In the genomic region with DNA sequence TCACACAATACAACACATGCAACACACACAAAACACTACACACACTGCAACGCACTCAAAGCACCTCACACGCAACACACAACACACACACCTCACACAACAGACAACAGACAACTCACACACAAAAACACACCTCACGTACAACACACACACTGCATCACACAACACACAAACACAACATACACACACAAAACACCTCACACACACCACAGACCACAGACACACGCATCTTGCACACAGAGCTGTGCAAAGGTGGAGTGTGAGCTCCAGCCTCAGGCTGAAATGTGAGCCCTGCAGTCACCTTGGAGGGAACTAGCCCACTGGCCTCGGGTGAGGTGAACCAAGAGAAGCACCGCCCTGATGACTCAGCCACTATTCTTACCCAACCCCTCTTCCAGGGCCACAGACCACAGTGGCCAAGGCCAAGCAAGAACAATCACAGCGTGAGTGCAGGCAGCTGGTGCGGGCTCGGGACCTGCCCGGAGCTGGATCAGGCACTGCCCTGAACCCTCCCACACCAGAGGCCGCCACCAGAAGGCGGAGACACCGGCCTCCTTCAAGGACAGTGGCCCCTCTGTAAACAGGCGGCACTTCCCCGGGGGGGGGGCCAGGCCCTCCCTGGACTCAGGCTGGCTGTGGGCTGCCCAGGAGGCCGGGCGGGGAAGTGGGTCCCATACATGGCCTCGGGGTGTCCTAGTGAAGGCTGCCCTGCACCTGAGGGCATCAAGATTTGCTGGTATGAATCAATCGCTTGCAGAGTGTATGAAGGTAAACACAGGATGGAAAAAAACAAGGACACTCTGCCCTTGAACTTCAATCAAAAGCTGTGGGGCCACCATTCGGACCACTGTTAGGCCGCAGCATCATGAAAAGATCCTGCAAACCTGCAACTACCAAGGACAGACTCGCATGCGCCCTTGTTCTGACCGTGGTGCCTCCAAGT, we compare ENCODE assay signal across 1 cellular context.
TF ChIP-seq lines count a peak whose summit lies in the region.

No MANE protein-coding gene starts in this region.

TF ChIP-seq in K562, 482 proteins besides CTCF, POLR2A, EP300 and RAD21 (continued from another document):
- TF ChIP-seq MAFK (IDR thresholded peaks at IDR 0.05; ENCODE audit: low read length) (peak; percentile 33; the same call in 1 of the 2 replicates), NFRKB (IDR thresholded peaks at IDR 0.05; ENCODE audit: low read depth) (no peak), NBN (IDR thresholded peaks at IDR 0.05; ENCODE audit: low read depth) (peak; percentile 34; the same call in 1 of the 2 replicates), HMG20B (CRISPR knock-in tag; IDR thresholded peaks at IDR 0.05) (no peak), CEBPB (tag; IDR thresholded peaks at IDR 0.05) (peak; percentile 77), TAF1 (IDR thresholded peaks at IDR 0.05; ENCODE audit: control insufficient read depth, extremely low read depth, insufficient read depth, low read length, severe bottlenecking) (no peak), SNIP1 (IDR thresholded peaks at IDR 0.05; ENCODE audit: low read depth) (no peak), JUNB (CRISPR knock-in tag; conservative IDR thresholded peaks at IDR 0.05) (no peak), CXXC5 (CRISPR knock-in tag; IDR thresholded peaks at IDR 0.05) (no peak)
